20 cellular contexts compared by ENCODE assay signal in genomic region chr19:5204212-5204611, GRCh38.
DNase-seq lines count a peak whose midpoint lies in the region; FAIRE-seq and TF ChIP-seq lines count a peak whose summit lies in the region.
"Had no signal": no experiment of that assay in that cellular context is flagged by ENCODE, and none has a peak within 500 bp of the region (broad histone marks: within the 10 kb centered on the region; RNA-seq: fewer than 3 reads in every experiment).

No MANE protein-coding gene starts in this region.

- H2AFZ ChIP-seq in osteoblast (ENCODE audit: low read length) = no peak overlapping the region

- peak overlapping the region; percentile 52 for H3K4me3 Mint-ChIP-seq in glutamatergic neuron (ENCODE audit: unreplicated experiment)
- H3K4me3 Mint-ChIP-seq: B cell; CD4-positive, CD25-positive, alpha-beta regulatory T cell; CD8-positive, alpha-beta T cell had no signal

- H3K27ac Mint-ChIP-seq in glutamatergic neuron (ENCODE audit: unreplicated experiment) = no peak overlapping the region
- H3K27ac Mint-ChIP-seq: B cell; CD4-positive, CD25-positive, alpha-beta regulatory T cell; CD8-positive, alpha-beta T cell had no signal

- FAIRE-seq in H54 (lab: Jason Lieb, UNC) = no peak
- FAIRE-seq: G401.6, GM12892 had no signal

- H3K36me3 Mint-ChIP-seq in glutamatergic neuron (ENCODE audit: unreplicated experiment) = peaks cover 31% of the 10 kb centered on the region
- H3K36me3 Mint-ChIP-seq: CD4-positive, CD25-positive, alpha-beta regulatory T cell; CD8-positive, alpha-beta T cell had no signal

- no peak overlapping the region for H3K4me3 ChIP-seq in HEK293 (ENCODE audit: low read depth, low read length)
- no peak overlapping the region for H3K4me3 ChIP-seq in osteoblast (ENCODE audit: insufficient read depth, low read length)
- H3K4me3 ChIP-seq: BLaER1, HAP-1 had no signal

- H3K9me3 ChIP-seq in HEK293 (ENCODE audit: control insufficient read depth, insufficient read depth, low read depth, low read length) = no peaks in the 10 kb centered on the region
- peaks cover 4% of the 10 kb centered on the region for H3K9me3 ChIP-seq in osteoblast (ENCODE audit: low read depth, low read length)

- peak; percentile 47 for DNase-seq in H54 (ENCODE audit: insufficient read length, low spot score)
- DNase-seq in glutamatergic neuron = no peak
- DNase-seq in osteoblast (ENCODE audit: insufficient read length, low spot score, missing footprints) = peak; percentile 63
- no peak for DNase-seq in activated CD8-positive, alpha-beta memory T cell treated with anti-CD3 and anti-CD28 coated beads, Interleukin-2, amount 50 U/mL, for 4 hours
- DNase-seq in hypothalamus (lab: John Stamatoyannopoulos, UW) = no peak
- no peak for DNase-seq in HEK293T (ENCODE audit: extremely low spot score)
- no peak for DNase-seq in activated gamma-delta T cell (lab: John Stamatoyannopoulos, UW)
- DNase-seq: Caco-2; CD4-positive, CD25-positive, alpha-beta regulatory T cell; CD8-positive, alpha-beta T cell; DMS153; DND-41; GOT3 had no signal

- H3K9me3 Mint-ChIP-seq in glutamatergic neuron (ENCODE audit: unreplicated experiment) = peaks cover 41% of the 10 kb centered on the region

- H3K36me3 ChIP-seq in HEK293 (ENCODE audit: control insufficient read depth in 2 of 2, insufficient read depth in 1 of 2, low read length in 2 of 2) (peaks cover 0 to 16% of the 10 kb centered on the region in 2 experiments; a peak in 2 of 3 replicates), osteoblast (ENCODE audit: insufficient read depth, low read length) (peaks cover 24% of the 10 kb centered on the region)

- no peaks in the 10 kb centered on the region for H3K4me1 ChIP-seq in HEK293 (ENCODE audit: control insufficient read depth, insufficient read depth, low read length)
- H3K4me1 ChIP-seq in osteoblast (ENCODE audit: insufficient read depth, low read length) = no peaks in the 10 kb centered on the region
- H3K4me1 ChIP-seq: BLaER1, Caco-2, HAP-1 had no signal

- H4K20me1 ChIP-seq in osteoblast (ENCODE audit: insufficient read depth, low read length) = no peaks in the 10 kb centered on the region
- H4K20me1 ChIP-seq: BLaER1 had no signal

- no peaks in the 10 kb centered on the region for H3K4me1 Mint-ChIP-seq in glutamatergic neuron (ENCODE audit: low read depth, unreplicated experiment)
- H3K4me1 Mint-ChIP-seq: B cell; CD4-positive, CD25-positive, alpha-beta regulatory T cell had no signal

- H3K27ac ChIP-seq in HEK293 (ENCODE audit: extremely low read depth, low read depth, low read length) = no peak overlapping the region
- no peak overlapping the region for H3K27ac ChIP-seq in osteoblast (ENCODE audit: low read depth, low read length)
- H3K27ac ChIP-seq: BLaER1, C4-2B had no signal

- H3K27me3 Mint-ChIP-seq in glutamatergic neuron (ENCODE audit: unreplicated experiment) = peaks cover 17% of the 10 kb centered on the region
- H3K27me3 Mint-ChIP-seq: B cell; CD4-positive, CD25-positive, alpha-beta regulatory T cell had no signal

- no peak overlapping the region for H3K4me2 ChIP-seq in osteoblast (ENCODE audit: insufficient read depth, low read length)
- H3K4me2 ChIP-seq: BLaER1 had no signal

- CTCF ChIA-PET in HEK293 (lab: Yijun Ruan, JAX) (interaction anchor here (0.6 kb wide), 1 partner anchor 624 kb away, joined by 3 read pairs; no protein-coding TSS in a partner anchor), HEK293T (lab: Yijun Ruan, JAX) (no interaction called here)

- TF ChIP-seq POLR2A in H54 (IDR thresholded peaks at IDR 0.05; ENCODE audit: low read depth, low read length) = no peak

- POLR2A ChIA-PET in HEK293 (lab: Yijun Ruan, JAX) (no interaction called here), HEK293T (lab: Yijun Ruan, JAX) (no interaction called here)

- no peaks in the 10 kb centered on the region for H3K79me2 ChIP-seq in osteoblast (ENCODE audit: insufficient read depth, low read length)

- TF ChIP-seq CTCF in HEK293 (tag by site-specific recombination; IDR thresholded peaks at IDR 0.05) = no peak
- no peak for TF ChIP-seq CTCF in glutamatergic neuron (IDR thresholded peaks at IDR 0.05; ENCODE audit: partially characterized antibody, unreplicated experiment)
- TF ChIP-seq CTCF in osteoblast (IDR thresholded peaks at IDR 0.05; ENCODE audit: extremely low read depth, low read depth, low read length) = no peak

- no peaks in the 10 kb centered on the region for H3K27me3 ChIP-seq in osteoblast (ENCODE audit: insufficient read depth, low read length)
- H3K27me3 ChIP-seq: BLaER1 had no signal

TF ChIP-seq in HEK293, 187 proteins besides CTCF, POLR2A, EP300 and RAD21:
- TF ChIP-seq ZNF311 (tag by site-specific recombination; IDR thresholded peaks at IDR 0.05; ENCODE audit: borderline replicate concordance) (no peak), SCRT1 (tag by site-specific recombination; IDR thresholded peaks at IDR 0.05; ENCODE audit: borderline replicate concordance) (peak; percentile 70), SCRT2 (tag by site-specific recombination; IDR thresholded peaks at IDR 0.05) (peak; percentile 84)

TF ChIP-seq in HEK293T, 16 proteins besides CTCF, POLR2A, EP300 and RAD21:
- TF ChIP-seq BHLHE40 (IDR thresholded peaks at IDR 0.05; ENCODE audit: borderline replicate concordance) (no peak), FOXM1 (IDR thresholded peaks at IDR 0.05; ENCODE audit: borderline replicate concordance) (no peak), TARDBP (IDR thresholded peaks at IDR 0.05) (no peak), PKNOX1 (IDR thresholded peaks at IDR 0.05) (no peak), NFRKB (IDR thresholded peaks at IDR 0.05) (no peak), L3MBTL2 (conservative IDR thresholded peaks at IDR 0.05) (no peak), ELF4 (IDR thresholded peaks at IDR 0.05) (no peak), LEF1 (IDR thresholded peaks at IDR 0.05; ENCODE audit: borderline replicate concordance) (no peak), HDGF (IDR thresholded peaks at IDR 0.05; ENCODE audit: borderline replicate concordance) (no peak), SP1 (IDR thresholded peaks at IDR 0.05) (no peak)

Comparison
In these comparisons a context has a peak if more than half of its experiments do, and no peak if none do; other contexts are left out.
1. DNase-seq: peak in H54 (single experiment) and osteoblast (single experiment); none in glutamatergic neuron (single experiment), activated CD8-positive, alpha-beta memory T cell treated with anti-CD3 and anti-CD28 coated beads, Interleukin-2, amount 50 U/mL, for 4 hours (single experiment), hypothalamus (0 of 51), HEK293T (single experiment) and activated gamma-delta T cell (single experiment).